8 cellular contexts compared by ENCODE assay signal in the genomic region with DNA sequence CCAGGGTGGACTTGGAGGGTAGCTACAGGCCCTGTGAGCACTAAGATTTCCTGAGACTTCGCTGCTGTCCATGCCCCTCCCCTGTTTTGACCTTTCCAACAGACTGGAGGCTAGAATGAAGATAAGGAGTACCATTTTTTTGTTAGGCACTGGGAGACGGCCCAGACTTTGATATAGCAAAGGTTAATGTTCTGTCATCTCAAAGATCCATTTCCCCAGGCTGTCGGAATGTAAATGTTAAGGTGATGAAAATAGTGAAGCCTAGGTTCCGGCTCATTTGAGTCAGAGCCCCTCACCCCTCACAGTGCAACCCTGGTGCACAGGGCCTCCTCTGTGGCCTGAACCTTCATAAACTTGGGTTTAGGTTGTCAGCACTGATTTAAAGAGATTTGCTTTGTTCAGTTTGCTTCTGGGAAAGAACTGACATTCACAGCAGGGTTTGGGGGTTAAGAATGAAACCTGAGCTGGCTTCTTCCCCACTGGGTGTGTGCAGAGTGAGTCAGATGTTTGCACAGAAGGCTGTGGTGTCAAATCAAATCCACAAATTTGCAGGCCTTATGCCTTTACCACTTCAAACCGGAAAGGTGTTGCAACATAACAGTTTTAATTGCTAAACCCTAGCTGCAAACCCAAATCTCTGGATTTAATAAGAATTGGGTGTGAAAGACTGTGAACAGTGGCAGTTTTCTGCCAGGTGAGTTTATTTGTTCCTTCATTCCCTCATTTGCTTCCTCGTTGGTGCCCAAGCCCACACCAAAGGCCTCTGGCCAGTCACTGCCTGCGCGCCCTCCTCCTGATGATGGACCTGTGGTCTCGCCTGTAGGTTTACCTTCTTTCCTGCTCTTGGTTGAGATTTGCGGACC. TPM values are rescaled to one million over a fixed set of nuclear protein-coding genes. Genes with fewer than 3 reads are reported as not detected.
DNase-seq lines count a peak whose midpoint lies in the region; ATAC-seq and TF ChIP-seq lines count a peak whose summit lies in the region.

No MANE protein-coding gene starts in this region.

- H3K79me2 ChIP-seq in SK-N-SH (ENCODE audit: insufficient read depth): no peaks in the 10 kb centered on the region
- H3K79me2 ChIP-seq in mammary epithelial cell (ENCODE audit: insufficient read depth, low read length): no peaks in the 10 kb centered on the region

- TF ChIP-seq CTCF in SK-N-SH (IDR thresholded peaks at IDR 0.05) (no peak), mammary epithelial cell (conservative IDR thresholded peaks at IDR 0.05 in 1 of 2, IDR thresholded peaks at IDR 0.05 in 1 of 2; ENCODE audit: extremely low read depth in 1 of 2, insufficient read depth in 1 of 2, low read depth in 1 of 2, low read length in 2 of 2) (no peak)

- no TSS peak for BruUV-seq in mammary epithelial cell (replicated peaks; lab: Mats Ljungman, UMichigan)

- CTCF ChIA-PET in SK-N-SH (lab: Yijun Ruan, JAX): interaction anchor here (1.2 to 3.1 kb wide), 5 partner anchors 8 to 159 kb away, joined by 4 to 11 read pairs (median 6); a partner anchor contains a TSS
- CTCF ChIA-PET in mammary epithelial cell (lab: Charles Lee; ENCODE audit: low non-redundant PET): no interaction called here

- H3K4me2 ChIP-seq in SK-N-SH: peak overlapping the region; percentile 53; the same call in 1 of the 2 replicates
- H3K4me2 ChIP-seq in mammary epithelial cell (ENCODE audit: insufficient read depth, low read depth, low read length): peak overlapping the region; percentile 3

- H3K9ac ChIP-seq in SK-N-SH: no peak overlapping the region
- no peak overlapping the region for H3K9ac ChIP-seq in mammary epithelial cell (ENCODE audit: insufficient read depth, low read length)

- peaks cover 5 to 11% of the 10 kb centered on the region in 2 experiments; a peak in 3 of 4 replicates for H3K4me1 ChIP-seq in SK-N-SH (ENCODE audit: control insufficient read depth in 1 of 2, insufficient read depth in 2 of 2, low read depth in 1 of 2, low read length in 1 of 2)
- peaks cover 14% of the 10 kb centered on the region for H3K4me1 ChIP-seq in mammary epithelial cell (ENCODE audit: insufficient read depth, low read length)
- no peaks in the 10 kb centered on the region for H3K4me1 ChIP-seq in thymus (ENCODE audit: control insufficient read depth, insufficient read depth, low read length)

- DNase-seq in ELF-1 (ENCODE audit: low read depth, low spot score): peak; percentile 69
- DNase-seq in MG63: peak; percentile 71
- no peak for DNase-seq in SK-N-SH
- peak; percentile 90 for DNase-seq in mammary epithelial cell
- DNase-seq in lung microvascular endothelial cell (ENCODE audit: low read depth in 2 of 2): peak; percentile 42 to 64
- no peak for DNase-seq in H7

- intact Hi-C loops in mammary epithelial cell (cut with micrococcal nuclease): loop anchor here (2.0 kb wide), 1 partner anchor 16 kb away; no protein-coding TSS in a partner anchor

- WGBS in SK-N-SH (ENCODE audit: low lambda C conversion rate): 65% methylated on average over 10 of the region's 10 CpGs
- WGBS in mammary epithelial cell (ENCODE audit: low coverage, missing lambda C conversion rate): 76% methylated on average over 9 of the region's 10 CpGs
- WGBS in thymus: 74% methylated on average over 10 of the region's 10 CpGs

- H3K27me3 ChIP-seq in MG63 (no peaks in the 10 kb centered on the region), SK-N-SH (ENCODE audit: insufficient read depth) (no peaks in the 10 kb centered on the region), mammary epithelial cell (ENCODE audit: insufficient read depth, low read length) (peaks cover 15% of the 10 kb centered on the region), thymus (ENCODE audit: control insufficient read depth, insufficient read depth) (no peaks in the 10 kb centered on the region), H7 (ENCODE audit: control insufficient read depth, insufficient read depth, low read length) (no peaks in the 10 kb centered on the region; the same call in 1 of the 2 replicates)

- no peaks in the 10 kb centered on the region for H3K9me2 ChIP-seq in SK-N-SH

- dilution Hi-C loops in mammary epithelial cell (cut with HindIII; ENCODE audit: low sequenced_read_pairs): no loop called here

- H3K27ac ChIP-seq in SK-N-SH (ENCODE audit: low read depth in 2 of 2, low read length in 1 of 2) (peak overlapping the region; percentile 42 to 47; a peak in 3 of 4 replicates), mammary epithelial cell (ENCODE audit: insufficient read depth, low read depth, low read length) (no peak overlapping the region), thymus (ENCODE audit: low read depth) (peak overlapping the region; percentile 69)

- H3K4me3 ChIP-seq in MG63: no peak overlapping the region
- H3K4me3 ChIP-seq in SK-N-SH (ENCODE audit: low read depth in 2 of 2, low read length in 1 of 2): no peak overlapping the region
- H3K4me3 ChIP-seq in mammary epithelial cell (replicated peaks in 1 of 3; ENCODE audit: insufficient read depth in 1 of 3, low read depth in 2 of 3, low read length in 3 of 3): no peak overlapping the region
- no peak overlapping the region for H3K4me3 ChIP-seq in thymus (ENCODE audit: low read length)
- no peak overlapping the region for H3K4me3 ChIP-seq in H7 (ENCODE audit: insufficient read depth, low read depth, low read length)

- H4K20me1 ChIP-seq in SK-N-SH (ENCODE audit: insufficient read depth): no peaks in the 10 kb centered on the region
- peaks cover 2% of the 10 kb centered on the region for H4K20me1 ChIP-seq in mammary epithelial cell (ENCODE audit: insufficient read depth, low read length)

- H3F3A ChIP-seq in SK-N-SH (replicated peaks; ENCODE audit: insufficient read depth): no peaks in the 10 kb centered on the region

- POLR2A ChIA-PET in SK-N-SH (lab: Yijun Ruan, JAX): interaction anchor here (0.8 kb wide), 1 partner anchor 20 kb away, joined by 3 read pairs; no protein-coding TSS in a partner anchor

- no peak for ATAC-seq in GM19328 (IDR thresholded peaks at IDR 0.05; ENCODE audit: unreplicated experiment)

- H2AFZ ChIP-seq in SK-N-SH (ENCODE audit: low read depth): peak overlapping the region; percentile 52; the same call in 1 of the 2 replicates
- H2AFZ ChIP-seq in mammary epithelial cell (ENCODE audit: low read depth, low read length): no peak overlapping the region

- peak; percentile 22 to 29; a peak in 1 of 4 replicates for TF ChIP-seq EP300 in SK-N-SH (IDR thresholded peaks at IDR 0.05; ENCODE audit: borderline replicate concordance in 1 of 2, low read depth in 1 of 2, low read length in 1 of 2)

- H3K9me3 ChIP-seq in MG63: no peaks in the 10 kb centered on the region
- H3K9me3 ChIP-seq in SK-N-SH: no peaks in the 10 kb centered on the region
- no peaks in the 10 kb centered on the region for H3K9me3 ChIP-seq in mammary epithelial cell (replicated peaks; ENCODE audit: insufficient read depth, low read length)
- H3K9me3 ChIP-seq in thymus (ENCODE audit: control insufficient read depth): no peaks in the 10 kb centered on the region

- H3K36me3 ChIP-seq in MG63 (no peaks in the 10 kb centered on the region), SK-N-SH (replicated peaks in 1 of 2; ENCODE audit: control insufficient read depth in 1 of 2, insufficient read depth in 2 of 2, low read length in 1 of 2) (no peaks in the 10 kb centered on the region), mammary epithelial cell (ENCODE audit: insufficient read depth, low read length) (no peaks in the 10 kb centered on the region), thymus (ENCODE audit: control insufficient read depth, insufficient read depth) (no peaks in the 10 kb centered on the region), H7 (replicated peaks; ENCODE audit: control insufficient read depth, insufficient read depth, low read length) (no peaks in the 10 kb centered on the region)

- in situ Hi-C loops in mammary epithelial cell (cut with MboI; ENCODE audit: low sequenced_read_pairs in 2 of 2): no loop called here

- no peak for TF ChIP-seq RAD21 in SK-N-SH (IDR thresholded peaks at IDR 0.05; ENCODE audit: low read length)

TF ChIP-seq in SK-N-SH, 30 proteins besides CTCF, POLR2A, EP300 and RAD21 (continues in another document):
- TF ChIP-seq JUND (IDR thresholded peaks at IDR 0.05) (peak; percentile 65), TCF12 (IDR thresholded peaks at IDR 0.05) (peak; percentile 57), SMC3 (IDR thresholded peaks at IDR 0.05; ENCODE audit: low read depth, low read length) (no peak), SIN3A (IDR thresholded peaks at IDR 0.05; ENCODE audit: borderline replicate concordance, low read depth, low read length) (0 out of 2 replicates have a peak, but pooled peaks have one; percentile 15)
- TF ChIP-seq, protein P1, sequence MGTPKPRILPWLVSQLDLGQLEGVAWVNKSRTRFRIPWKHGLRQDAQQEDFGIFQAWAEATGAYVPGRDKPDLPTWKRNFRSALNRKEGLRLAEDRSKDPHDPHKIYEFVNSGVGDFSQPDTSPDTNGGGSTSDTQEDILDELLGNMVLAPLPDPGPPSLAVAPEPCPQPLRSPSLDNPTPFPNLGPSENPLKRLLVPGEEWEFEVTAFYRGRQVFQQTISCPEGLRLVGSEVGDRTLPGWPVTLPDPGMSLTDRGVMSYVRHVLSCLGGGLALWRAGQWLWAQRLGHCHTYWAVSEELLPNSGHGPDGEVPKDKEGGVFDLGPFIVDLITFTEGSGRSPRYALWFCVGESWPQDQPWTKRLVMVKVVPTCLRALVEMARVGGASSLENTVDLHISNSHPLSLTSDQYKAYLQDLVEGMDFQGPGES (IDR thresholded peaks at IDR 0.05; ENCODE audit: low read depth, low read length): no peak

RNA-seq across cellular contexts. Expression of a gene that starts 20.6 kb away (rescaled TPM):
- 5.1 and 13.4 TPM in 2 replicates for total RNA-seq in MG63 (2014; rRNA removed; shearing (Covaris generic); ENCODE audit: low replicate concordance)
- 7.8 and 10.1 TPM in 2 replicates for polyA plus RNA-seq in SK-N-SH (2012; rRNA removed)
- 10.4 and 10.8 TPM in 2 replicates for polyA plus RNA-seq in SK-N-SH (2012; cell fraction: cytosol; rRNA removed)
- polyA plus RNA-seq in SK-N-SH (2012; cell fraction: nucleus; rRNA removed): 5.2 and 11.5 TPM in 2 replicates
- 1 to 10 TPM; 2.7 to 5.6 TPM for total RNA-seq in mammary epithelial cell
- polyA plus RNA-seq in mammary epithelial cell: 4.5 TPM
- 6.4 TPM for polyA minus RNA-seq in mammary epithelial cell
- total RNA-seq in lung microvascular endothelial cell: 3.5 and 6.7 TPM in 2 replicates
- polyA plus RNA-seq in thymus: 27.7 TPM
- total RNA-seq in H7 (2014; rRNA removed; shearing (Covaris generic)): 22.9 and 24.7 TPM in 2 replicates

RNA-seq across cellular contexts. Expression of a gene that starts 37.6 kb away (rescaled TPM):
- total RNA-seq in MG63 (2014; rRNA removed; shearing (Covaris generic); ENCODE audit: low replicate concordance): 106 and 142 TPM in 2 replicates
- polyA plus RNA-seq in SK-N-SH (2012; rRNA removed) (87.5 and 94.7 TPM in 2 replicates), mammary epithelial cell (53.1 TPM), thymus (86.0 TPM)
- polyA plus RNA-seq in SK-N-SH (2012; cell fraction: cytosol; rRNA removed): 107 and 129 TPM in 2 replicates
- 32.1 and 63.2 TPM in 2 replicates for polyA plus RNA-seq in SK-N-SH (2012; cell fraction: nucleus; rRNA removed)
- total RNA-seq in mammary epithelial cell (10 to 100 TPM; 43.2 to 44.9 TPM), lung microvascular endothelial cell (56.4 and 59.3 TPM in 2 replicates)
- polyA minus RNA-seq in mammary epithelial cell: 15.9 TPM
- 206 and 219 TPM in 2 replicates for total RNA-seq in H7 (2014; rRNA removed; shearing (Covaris generic))

Comparison
In these comparisons a context has a peak if more than half of its experiments do, and no peak if none do; other contexts are left out.
1. DNase-seq: peak in ELF-1 (single experiment), MG63 (single experiment), mammary epithelial cell (single experiment) and lung microvascular endothelial cell (2 of 2); none in SK-N-SH (single experiment) and H7 (single experiment).